Comparison of ENCODE assay signal across 1 cellular context in genomic region chr7:98840604-98841508, GRCh38.
TF ChIP-seq lines count a peak whose summit lies in the region.

No MANE protein-coding gene starts in this region.

TF ChIP-seq in HepG2, 621 proteins besides CTCF, POLR2A, EP300 and RAD21:
- TF ChIP-seq RARA (CRISPR knock-in tag; IDR thresholded peaks at IDR 0.05), result no peak
- no peak for TF ChIP-seq HOXA7 (CRISPR knock-in tag; IDR thresholded peaks at IDR 0.05)
- TF ChIP-seq, protein P1, sequence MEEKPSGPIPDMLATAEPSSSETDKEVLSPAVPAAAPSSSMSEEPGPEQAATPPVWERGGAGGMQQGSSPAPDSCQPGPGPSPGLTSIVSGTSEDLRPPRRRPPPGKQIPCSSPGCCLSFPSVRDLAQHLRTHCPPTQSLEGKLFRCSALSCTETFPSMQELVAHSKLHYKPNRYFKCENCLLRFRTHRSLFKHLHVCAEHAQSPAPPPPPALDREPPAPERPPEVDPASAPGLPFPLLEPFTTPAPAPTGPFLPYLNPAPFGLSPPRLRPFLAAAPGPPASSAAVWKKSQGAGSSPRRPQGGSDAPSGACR (CRISPR knock-in tag; IDR thresholded peaks at IDR 0.05), result no peak
- TF ChIP-seq ZNF121 (CRISPR knock-in tag; IDR thresholded peaks at IDR 0.05), result peak; percentile 71
- no peak for TF ChIP-seq ELK4 (CRISPR knock-in tag; IDR thresholded peaks at IDR 0.05; ENCODE audit: borderline replicate concordance)
- no peak for TF ChIP-seq ZGPAT (CRISPR knock-in tag; IDR thresholded peaks at IDR 0.05)
TF ChIP-seq in HepG2: peak in this region for 1.
